Comparison of ENCODE assay signal across 1 cellular context in the genomic region with DNA sequence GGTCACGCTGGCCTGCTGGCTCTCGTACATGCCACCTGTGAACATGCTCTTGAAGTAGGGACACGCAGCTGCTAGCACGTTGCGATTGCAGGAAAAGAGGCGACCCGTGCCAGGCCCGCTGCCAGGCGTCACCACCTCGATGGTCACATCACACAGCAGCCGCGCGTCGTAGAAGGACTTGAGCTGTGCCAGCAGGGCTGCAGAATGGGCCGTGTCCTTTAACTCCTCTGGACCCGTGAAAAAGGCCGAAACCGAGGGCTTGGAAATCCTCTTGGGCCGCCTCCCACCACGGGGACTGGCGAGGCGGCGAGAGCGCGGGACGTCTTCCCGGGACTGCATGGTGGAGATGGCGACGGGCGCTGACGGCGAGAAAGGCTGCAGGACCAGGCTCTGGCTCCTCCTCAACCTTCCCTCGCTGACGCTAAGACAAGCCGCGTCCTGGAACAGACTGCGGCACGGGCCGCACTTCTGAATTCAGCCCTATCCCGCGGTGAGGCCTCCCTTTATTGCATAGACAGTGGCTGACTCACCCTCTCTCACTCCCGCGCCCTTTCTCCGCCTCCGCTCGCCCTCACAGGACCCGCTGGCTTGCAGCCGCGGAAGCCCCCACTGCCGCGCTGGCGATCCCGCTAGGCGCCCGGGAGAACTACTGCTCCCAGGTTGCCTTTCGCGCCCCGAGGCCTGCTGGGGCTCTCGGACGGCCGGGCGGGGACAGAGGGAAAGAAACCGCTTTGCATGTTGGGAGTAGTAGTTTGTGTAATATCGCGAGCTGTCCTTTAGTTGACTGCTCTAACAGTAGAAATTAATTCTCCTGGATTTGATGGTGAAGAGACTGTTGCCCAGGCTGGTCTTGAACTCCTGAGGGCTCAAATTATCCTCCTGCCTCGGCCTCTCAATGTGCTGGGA.
A peak's percentile ranks its signal among the peaks of the same experiment; 100 is the strongest.
TF ChIP-seq lines count a peak whose summit lies in the region.

A gene with protein sequence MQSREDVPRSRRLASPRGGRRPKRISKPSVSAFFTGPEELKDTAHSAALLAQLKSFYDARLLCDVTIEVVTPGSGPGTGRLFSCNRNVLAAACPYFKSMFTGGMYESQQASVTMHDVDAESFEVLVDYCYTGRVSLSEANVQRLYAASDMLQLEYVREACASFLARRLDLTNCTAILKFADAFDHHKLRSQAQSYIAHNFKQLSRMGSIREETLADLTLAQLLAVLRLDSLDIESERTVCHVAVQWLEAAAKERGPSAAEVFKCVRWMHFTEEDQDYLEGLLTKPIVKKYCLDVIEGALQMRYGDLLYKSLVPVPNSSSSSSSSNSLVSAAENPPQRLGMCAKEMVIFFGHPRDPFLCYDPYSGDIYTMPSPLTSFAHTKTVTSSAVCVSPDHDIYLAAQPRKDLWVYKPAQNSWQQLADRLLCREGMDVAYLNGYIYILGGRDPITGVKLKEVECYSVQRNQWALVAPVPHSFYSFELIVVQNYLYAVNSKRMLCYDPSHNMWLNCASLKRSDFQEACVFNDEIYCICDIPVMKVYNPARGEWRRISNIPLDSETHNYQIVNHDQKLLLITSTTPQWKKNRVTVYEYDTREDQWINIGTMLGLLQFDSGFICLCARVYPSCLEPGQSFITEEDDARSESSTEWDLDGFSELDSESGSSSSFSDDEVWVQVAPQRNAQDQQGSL (minus strand): TSS at position 651 of the 906 bp plus-strand sequence. CDS start 312 bp downstream, at position 339.

TF ChIP-seq in HepG2, 621 proteins besides CTCF, POLR2A, EP300 and RAD21 (continued from another document and continues in another):
- TF ChIP-seq, protein P1, sequence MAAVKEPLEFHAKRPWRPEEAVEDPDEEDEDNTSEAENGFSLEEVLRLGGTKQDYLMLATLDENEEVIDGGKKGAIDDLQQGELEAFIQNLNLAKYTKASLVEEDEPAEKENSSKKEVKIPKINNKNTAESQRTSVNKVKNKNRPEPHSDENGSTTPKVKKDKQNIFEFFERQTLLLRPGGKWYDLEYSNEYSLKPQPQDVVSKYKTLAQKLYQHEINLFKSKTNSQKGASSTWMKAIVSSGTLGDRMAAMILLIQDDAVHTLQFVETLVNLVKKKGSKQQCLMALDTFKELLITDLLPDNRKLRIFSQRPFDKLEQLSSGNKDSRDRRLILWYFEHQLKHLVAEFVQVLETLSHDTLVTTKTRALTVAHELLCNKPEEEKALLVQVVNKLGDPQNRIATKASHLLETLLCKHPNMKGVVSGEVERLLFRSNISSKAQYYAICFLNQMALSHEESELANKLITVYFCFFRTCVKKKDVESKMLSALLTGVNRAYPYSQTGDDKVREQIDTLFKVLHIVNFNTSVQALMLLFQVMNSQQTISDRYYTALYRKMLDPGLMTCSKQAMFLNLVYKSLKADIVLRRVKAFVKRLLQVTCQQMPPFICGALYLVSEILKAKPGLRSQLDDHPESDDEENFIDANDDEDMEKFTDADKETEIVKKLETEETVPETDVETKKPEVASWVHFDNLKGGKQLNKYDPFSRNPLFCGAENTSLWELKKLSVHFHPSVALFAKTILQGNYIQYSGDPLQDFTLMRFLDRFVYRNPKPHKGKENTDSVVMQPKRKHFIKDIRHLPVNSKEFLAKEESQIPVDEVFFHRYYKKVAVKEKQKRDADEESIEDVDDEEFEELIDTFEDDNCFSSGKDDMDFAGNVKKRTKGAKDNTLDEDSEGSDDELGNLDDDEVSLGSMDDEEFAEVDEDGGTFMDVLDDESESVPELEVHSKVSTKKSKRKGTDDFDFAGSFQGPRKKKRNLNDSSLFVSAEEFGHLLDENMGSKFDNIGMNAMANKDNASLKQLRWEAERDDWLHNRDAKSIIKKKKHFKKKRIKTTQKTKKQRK (IDR thresholded peaks at IDR 0.05; ENCODE audit: low read length): no peak
- TF ChIP-seq STAG1 (CRISPR knock-in tag; IDR thresholded peaks at IDR 0.05) (no peak), SNAI1 (CRISPR knock-in tag; IDR thresholded peaks at IDR 0.05; ENCODE audit: borderline replicate concordance) (no peak), ZNF572 (CRISPR knock-in tag; IDR thresholded peaks at IDR 0.05) (no peak), ZFP82 (CRISPR knock-in tag; IDR thresholded peaks at IDR 0.05; ENCODE audit: borderline replicate concordance) (peak; percentile 86; the same call in 1 of the 2 replicates), CAMTA2 (CRISPR knock-in tag; IDR thresholded peaks at IDR 0.05; ENCODE audit: borderline replicate concordance) (no peak), ZNF530 (CRISPR knock-in tag; IDR thresholded peaks at IDR 0.05; ENCODE audit: low read depth) (no peak), ZNF674 (CRISPR knock-in tag; IDR thresholded peaks at IDR 0.05; ENCODE audit: low read depth) (no peak), ZKSCAN1 (IDR thresholded peaks at IDR 0.05; ENCODE audit: low read length) (no peak), ZNF24 (IDR thresholded peaks at IDR 0.05) (no peak), ZSCAN22 (CRISPR knock-in tag; IDR thresholded peaks at IDR 0.05) (no peak; the same call in 1 of the 2 replicates), NFIC (IDR thresholded peaks at IDR 0.05; ENCODE audit: low read length) (no peak), ZNF672 (CRISPR knock-in tag; IDR thresholded peaks at IDR 0.05) (no peak), ZNF776 (CRISPR knock-in tag; IDR thresholded peaks at IDR 0.05) (no peak), RELA (CRISPR knock-in tag; IDR thresholded peaks at IDR 0.05) (no peak), MED13 (CRISPR knock-in tag; IDR thresholded peaks at IDR 0.05) (no peak), ZNF432 (CRISPR knock-in tag; IDR thresholded peaks at IDR 0.05; ENCODE audit: borderline replicate concordance) (no peak), ONECUT2 (CRISPR knock-in tag; IDR thresholded peaks at IDR 0.05) (no peak), NFIB (CRISPR knock-in tag; IDR thresholded peaks at IDR 0.05; ENCODE audit: borderline replicate concordance) (no peak), ARNT (IDR thresholded peaks at IDR 0.05) (no peak), ZNF614 (CRISPR knock-in tag; IDR thresholded peaks at IDR 0.05; ENCODE audit: borderline replicate concordance) (peak; percentile 24; the same call in 1 of the 2 replicates), ATRX (CRISPR knock-in tag; IDR thresholded peaks at IDR 0.05; ENCODE audit: borderline replicate concordance) (no peak), KLF11 (CRISPR knock-in tag; IDR thresholded peaks at IDR 0.05) (no peak; the same call in 1 of the 2 replicates), ZNF496 (CRISPR knock-in tag; IDR thresholded peaks at IDR 0.05; ENCODE audit: insufficient replicate concordance) (no peak), ZNF543 (CRISPR knock-in tag; IDR thresholded peaks at IDR 0.05) (peak; percentile 88; the same call in 1 of the 2 replicates), FOXO1 (CRISPR knock-in tag; IDR thresholded peaks at IDR 0.05) (no peak; the same call in 1 of the 2 replicates), JUND (CRISPR knock-in tag; IDR thresholded peaks at IDR 0.05) (peak; percentile 84), ZNF33A (CRISPR knock-in tag; IDR thresholded peaks at IDR 0.05; ENCODE audit: borderline replicate concordance) (peak; percentile 27; the same call in 1 of the 2 replicates), NAIF1 (CRISPR knock-in tag; IDR thresholded peaks at IDR 0.05; ENCODE audit: borderline replicate concordance) (no peak), ZBTB7B (CRISPR knock-in tag; IDR thresholded peaks at IDR 0.05) (peak; percentile 97), ZNF441 (CRISPR knock-in tag; IDR thresholded peaks at IDR 0.05; ENCODE audit: borderline replicate concordance) (no peak), SRSF1 (optimal IDR thresholded peaks at IDR 0.05; ENCODE audit: low read depth, low read length) (no peak), ZFAT (CRISPR knock-in tag; conservative IDR thresholded peaks at IDR 0.05) (no peak; the same call in 1 of the 2 replicates), HNRNPLL (IDR thresholded peaks at IDR 0.05; ENCODE audit: low read depth, low read length, poor library complexity, severe bottlenecking) (peak; percentile 58), ZNF260 (CRISPR knock-in tag; IDR thresholded peaks at IDR 0.05; ENCODE audit: borderline replicate concordance, low read depth) (no peak), SMAD1 (CRISPR knock-in tag; IDR thresholded peaks at IDR 0.05; ENCODE audit: borderline replicate concordance, low read depth) (peak; percentile 31; the same call in 1 of the 2 replicates), RBAK (CRISPR knock-in tag; IDR thresholded peaks at IDR 0.05) (no peak), ZFYVE20 (CRISPR knock-in tag; IDR thresholded peaks at IDR 0.05; ENCODE audit: borderline replicate concordance, low read depth) (peak; percentile 60; the same call in 1 of the 2 replicates), RARA (CRISPR knock-in tag; IDR thresholded peaks at IDR 0.05) (peak; percentile 16; the same call in 1 of the 2 replicates)
- TF ChIP-seq, protein P2, sequence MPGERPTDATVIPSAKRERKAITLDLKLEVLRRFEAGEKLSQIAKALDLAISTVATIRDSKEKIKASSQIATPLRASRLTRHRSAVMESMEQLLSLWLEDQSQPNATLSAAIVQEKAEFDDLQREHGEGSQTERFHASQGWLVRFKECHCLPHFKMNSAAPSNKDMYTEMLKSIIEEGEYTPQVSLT (CRISPR knock-in tag; IDR thresholded peaks at IDR 0.05; ENCODE audit: borderline replicate concordance, low read depth): no peak
- TF ChIP-seq, protein P3, sequence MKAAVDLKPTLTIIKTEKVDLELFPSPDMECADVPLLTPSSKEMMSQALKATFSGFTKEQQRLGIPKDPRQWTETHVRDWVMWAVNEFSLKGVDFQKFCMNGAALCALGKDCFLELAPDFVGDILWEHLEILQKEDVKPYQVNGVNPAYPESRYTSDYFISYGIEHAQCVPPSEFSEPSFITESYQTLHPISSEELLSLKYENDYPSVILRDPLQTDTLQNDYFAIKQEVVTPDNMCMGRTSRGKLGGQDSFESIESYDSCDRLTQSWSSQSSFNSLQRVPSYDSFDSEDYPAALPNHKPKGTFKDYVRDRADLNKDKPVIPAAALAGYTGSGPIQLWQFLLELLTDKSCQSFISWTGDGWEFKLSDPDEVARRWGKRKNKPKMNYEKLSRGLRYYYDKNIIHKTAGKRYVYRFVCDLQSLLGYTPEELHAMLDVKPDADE (CRISPR knock-in tag; IDR thresholded peaks at IDR 0.05): no peak
- TF ChIP-seq, protein P4, sequence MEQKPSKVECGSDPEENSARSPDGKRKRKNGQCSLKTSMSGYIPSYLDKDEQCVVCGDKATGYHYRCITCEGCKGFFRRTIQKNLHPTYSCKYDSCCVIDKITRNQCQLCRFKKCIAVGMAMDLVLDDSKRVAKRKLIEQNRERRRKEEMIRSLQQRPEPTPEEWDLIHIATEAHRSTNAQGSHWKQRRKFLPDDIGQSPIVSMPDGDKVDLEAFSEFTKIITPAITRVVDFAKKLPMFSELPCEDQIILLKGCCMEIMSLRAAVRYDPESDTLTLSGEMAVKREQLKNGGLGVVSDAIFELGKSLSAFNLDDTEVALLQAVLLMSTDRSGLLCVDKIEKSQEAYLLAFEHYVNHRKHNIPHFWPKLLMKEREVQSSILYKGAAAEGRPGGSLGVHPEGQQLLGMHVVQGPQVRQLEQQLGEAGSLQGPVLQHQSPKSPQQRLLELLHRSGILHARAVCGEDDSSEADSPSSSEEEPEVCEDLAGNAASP (CRISPR knock-in tag; IDR thresholded peaks at IDR 0.05; ENCODE audit: borderline replicate concordance): peak; percentile 77; the same call in 1 of the 2 replicates
- TF ChIP-seq, protein P5, sequence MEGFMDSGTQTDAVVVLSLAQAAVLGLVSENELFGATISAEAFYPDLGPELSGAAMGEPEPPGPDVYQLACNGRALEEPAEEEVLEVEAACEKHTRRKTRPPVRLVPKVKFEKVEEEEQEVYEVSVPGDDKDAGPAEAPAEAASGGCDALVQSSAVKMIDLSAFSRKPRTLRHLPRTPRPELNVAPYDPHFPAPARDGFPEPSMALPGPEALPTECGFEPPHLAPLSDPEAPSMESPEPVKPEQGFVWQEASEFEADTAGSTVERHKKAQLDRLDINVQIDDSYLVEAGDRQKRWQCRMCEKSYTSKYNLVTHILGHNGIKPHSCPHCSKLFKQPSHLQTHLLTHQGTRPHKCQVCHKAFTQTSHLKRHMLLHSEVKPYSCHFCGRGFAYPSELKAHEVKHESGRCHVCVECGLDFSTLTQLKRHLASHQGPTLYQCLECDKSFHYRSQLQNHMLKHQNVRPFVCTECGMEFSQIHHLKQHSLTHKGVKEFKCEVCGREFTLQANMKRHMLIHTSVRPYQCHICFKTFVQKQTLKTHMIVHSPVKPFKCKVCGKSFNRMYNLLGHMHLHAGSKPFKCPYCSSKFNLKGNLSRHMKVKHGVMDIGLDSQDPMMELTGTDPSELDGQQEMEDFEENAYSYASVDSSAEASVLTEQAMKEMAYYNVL (CRISPR knock-in tag; IDR thresholded peaks at IDR 0.05; ENCODE audit: borderline replicate concordance): 0 out of 2 replicates have a peak, but pooled peaks have one; percentile 78
- TF ChIP-seq, protein P6, sequence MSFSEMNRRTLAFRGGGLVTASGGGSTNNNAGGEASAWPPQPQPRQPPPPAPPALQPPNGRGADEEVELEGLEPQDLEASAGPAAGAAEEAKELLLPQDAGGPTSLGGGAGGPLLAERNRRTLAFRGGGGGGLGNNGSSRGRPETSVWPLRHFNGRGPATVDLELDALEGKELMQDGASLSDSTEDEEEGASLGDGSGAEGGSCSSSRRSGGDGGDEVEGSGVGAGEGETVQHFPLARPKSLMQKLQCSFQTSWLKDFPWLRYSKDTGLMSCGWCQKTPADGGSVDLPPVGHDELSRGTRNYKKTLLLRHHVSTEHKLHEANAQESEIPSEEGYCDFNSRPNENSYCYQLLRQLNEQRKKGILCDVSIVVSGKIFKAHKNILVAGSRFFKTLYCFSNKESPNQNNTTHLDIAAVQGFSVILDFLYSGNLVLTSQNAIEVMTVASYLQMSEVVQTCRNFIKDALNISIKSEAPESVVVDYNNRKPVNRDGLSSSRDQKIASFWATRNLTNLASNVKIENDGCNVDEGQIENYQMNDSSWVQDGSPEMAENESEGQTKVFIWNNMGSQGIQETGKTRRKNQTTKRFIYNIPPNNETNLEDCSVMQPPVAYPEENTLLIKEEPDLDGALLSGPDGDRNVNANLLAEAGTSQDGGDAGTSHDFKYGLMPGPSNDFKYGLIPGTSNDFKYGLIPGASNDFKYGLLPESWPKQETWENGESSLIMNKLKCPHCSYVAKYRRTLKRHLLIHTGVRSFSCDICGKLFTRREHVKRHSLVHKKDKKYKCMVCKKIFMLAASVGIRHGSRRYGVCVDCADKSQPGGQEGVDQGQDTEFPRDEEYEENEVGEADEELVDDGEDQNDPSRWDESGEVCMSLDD (CRISPR knock-in tag; IDR thresholded peaks at IDR 0.05; ENCODE audit: borderline replicate concordance): no peak
- TF ChIP-seq, protein P7, sequence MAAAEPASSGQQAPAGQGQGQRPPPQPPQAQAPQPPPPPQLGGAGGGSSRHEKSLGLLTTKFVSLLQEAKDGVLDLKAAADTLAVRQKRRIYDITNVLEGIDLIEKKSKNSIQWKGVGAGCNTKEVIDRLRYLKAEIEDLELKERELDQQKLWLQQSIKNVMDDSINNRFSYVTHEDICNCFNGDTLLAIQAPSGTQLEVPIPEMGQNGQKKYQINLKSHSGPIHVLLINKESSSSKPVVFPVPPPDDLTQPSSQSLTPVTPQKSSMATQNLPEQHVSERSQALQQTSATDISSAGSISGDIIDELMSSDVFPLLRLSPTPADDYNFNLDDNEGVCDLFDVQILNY (CRISPR knock-in tag; conservative IDR thresholded peaks at IDR 0.05): 0 out of 2 replicates have a peak, but pooled peaks have one; percentile 33
- TF ChIP-seq, protein P8, sequence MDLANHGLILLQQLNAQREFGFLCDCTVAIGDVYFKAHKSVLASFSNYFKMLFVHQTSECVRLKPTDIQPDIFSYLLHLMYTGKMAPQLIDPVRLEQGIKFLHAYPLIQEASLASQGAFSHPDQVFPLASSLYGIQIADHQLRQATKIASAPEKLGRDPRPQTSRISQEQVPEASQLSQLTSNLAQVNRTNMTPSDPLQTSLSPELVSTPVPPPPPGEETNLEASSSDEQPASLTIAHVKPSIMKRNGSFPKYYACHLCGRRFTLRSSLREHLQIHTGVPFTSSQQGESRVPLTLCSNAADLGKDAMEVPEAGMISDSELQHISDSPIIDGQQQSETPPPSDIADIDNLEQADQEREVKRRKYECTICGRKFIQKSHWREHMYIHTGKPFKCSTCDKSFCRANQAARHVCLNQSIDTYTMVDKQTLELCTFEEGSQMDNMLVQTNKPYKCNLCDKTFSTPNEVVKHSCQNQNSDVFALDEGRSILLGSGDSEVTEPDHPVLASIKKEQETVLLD (CRISPR knock-in tag; IDR thresholded peaks at IDR 0.05; ENCODE audit: low read depth): peak; percentile 74; the same call in 1 of the 2 replicates
